13 cellular contexts compared by ENCODE assay signal in the genomic region with DNA sequence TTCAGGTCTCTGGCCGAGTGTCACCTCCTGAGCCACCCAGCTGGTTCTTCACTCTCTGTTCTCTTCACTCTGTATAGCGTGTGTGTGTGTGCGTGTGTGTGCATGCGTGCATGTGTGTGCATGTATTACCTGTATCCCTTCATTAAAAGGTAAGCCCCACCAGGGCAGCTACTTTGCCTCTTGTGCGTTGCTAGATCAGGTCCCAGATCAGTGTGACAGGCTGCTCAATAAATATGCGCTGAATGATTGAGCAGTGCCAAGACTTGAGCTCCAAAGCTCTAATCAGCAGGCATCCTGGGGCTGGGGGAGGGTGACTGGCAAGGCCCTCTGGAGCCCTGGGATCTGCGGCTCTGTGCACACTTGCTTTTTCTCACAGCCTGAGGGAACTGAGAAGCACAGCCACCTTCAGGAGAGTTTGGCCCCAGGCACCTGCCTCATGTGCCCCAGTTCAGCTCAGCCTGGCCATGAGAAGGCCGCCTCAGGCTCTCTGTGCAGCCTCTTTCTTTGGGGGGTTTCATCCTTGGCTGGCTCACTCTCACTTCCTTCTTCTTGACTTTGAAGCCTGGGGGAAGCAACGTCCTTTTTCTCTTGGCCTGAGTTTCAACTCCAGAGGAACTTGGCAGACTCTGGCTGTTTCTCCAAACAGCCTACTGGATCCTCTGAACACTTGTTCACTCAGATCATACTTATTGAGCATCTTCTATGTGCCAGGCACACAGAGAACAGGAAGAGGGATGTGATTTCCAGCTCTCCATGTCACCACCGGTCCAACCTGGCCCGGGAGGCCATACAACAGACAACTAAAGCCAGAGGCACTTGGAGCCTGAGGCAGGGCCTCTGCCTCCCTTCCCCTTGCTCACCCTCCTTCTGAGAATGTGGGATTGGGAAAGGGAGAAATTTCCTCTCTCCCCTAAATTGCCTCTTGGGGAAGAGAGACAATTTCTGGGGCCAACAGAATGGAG.
DNase-seq lines count a peak whose midpoint lies in the region; ATAC-seq and TF ChIP-seq lines count a peak whose summit lies in the region.
"Had no signal": no experiment of that assay in that cellular context is flagged by ENCODE, and none has a peak within 500 bp of the region (broad histone marks: within the 10 kb centered on the region; RNA-seq: fewer than 3 reads in every experiment).

No MANE protein-coding gene starts in this region.

- H4K91ac ChIP-seq in neuronal stem cell (ENCODE audit: low read depth, low read length, poor library complexity): no peak overlapping the region

- H3K36me3 Mint-ChIP-seq in osteocyte (ENCODE audit: unreplicated experiment): no peaks in the 10 kb centered on the region

- H3K27me3 Mint-ChIP-seq in osteocyte (ENCODE audit: unreplicated experiment): no peaks in the 10 kb centered on the region

- no peak overlapping the region for H3K27ac ChIP-seq in neuronal stem cell (replicated peaks; ENCODE audit: low read length)
- no peak overlapping the region for H3K27ac ChIP-seq in uterus
- H3K27ac ChIP-seq: transverse colon had no signal

- H3K79me1 ChIP-seq in neuronal stem cell (ENCODE audit: low read depth, low read length): no peaks in the 10 kb centered on the region

- intact Hi-C loops in uterus (cut with DNase I; ENCODE audit: low total_unique reads): no loop called here

- no peak overlapping the region for H4K8ac ChIP-seq in neuronal stem cell (ENCODE audit: low read depth, low read length)

- peaks cover 5 to 7% of the 10 kb centered on the region in 2 donors for H3K4me1 ChIP-seq in neuronal stem cell (ENCODE audit: control insufficient read depth in 2 of 2, insufficient read depth in 1 of 2, low read depth in 1 of 2, low read length in 2 of 2)
- H3K4me1 ChIP-seq in uterus: peaks cover 0 to 5% of the 10 kb centered on the region in 2 donors
- H3K4me1 ChIP-seq: transverse colon had no signal

- peak overlapping the region; percentile 21 for H2AFZ ChIP-seq in neuronal stem cell (ENCODE audit: low read length)

- DNase-seq in OCI-M1 (lab: John Stamatoyannopoulos, UW): peak; percentile 69
- DNase-seq in neuronal stem cell (ENCODE audit: low spot score): no peak
- no peak for DNase-seq in uterus
- DNase-seq in NCI-H146 (lab: John Stamatoyannopoulos, UW): no peak
- no peak for DNase-seq in osteocyte (ENCODE audit: extremely low spot score, unreplicated experiment)
- DNase-seq: activated CD4-positive, alpha-beta T cell treated with anti-CD3 and anti-CD28 coated beads, Interleukin-2, amount 50 U/mL, for 4 hours; NCI-H1105 treated with DMSO at 0.1 percent for 48 hours; stimulated activated CD4-positive, alpha-beta T cell treated with anti-CD3 and anti-CD28 coated beads, Interleukin-4, amount 100 ng/mL, for 4 hours; transverse colon had no signal

- H2BK12ac ChIP-seq in neuronal stem cell (ENCODE audit: low read length): peak overlapping the region; percentile 65

- H2BK5ac ChIP-seq in neuronal stem cell (ENCODE audit: low read length): no peak overlapping the region

- H3K4me3 Mint-ChIP-seq in osteocyte (ENCODE audit: unreplicated experiment): no peak overlapping the region
- H3K4me3 Mint-ChIP-seq: neural crest cell had no signal

- no CpG with 5 or more reads among the region's 11 CpGs for WGBS in neuronal stem cell (ENCODE audit: extremely low coverage in 2 of 2, insufficient read length in 2 of 2, insufficient replicate concordance in 1 of 2), 2 donors

- H2BK120ac ChIP-seq in neuronal stem cell (ENCODE audit: low read depth, low read length): no peak overlapping the region

- peak overlapping the region; percentile 22 for H3K23ac ChIP-seq in neuronal stem cell (ENCODE audit: low read depth, low read length, poor library complexity)

- H3K18ac ChIP-seq in neuronal stem cell (ENCODE audit: low read length): no peak overlapping the region

- no peak overlapping the region for H3K27ac Mint-ChIP-seq in osteocyte (ENCODE audit: unreplicated experiment)

- no peak for TF ChIP-seq CTCF in uterus (IDR thresholded peaks at IDR 0.05)
- no peak for TF ChIP-seq CTCF in osteocyte (IDR thresholded peaks at IDR 0.05)

- H3K4ac ChIP-seq in neuronal stem cell (ENCODE audit: low read length): no peak overlapping the region

- H3K4me3 ChIP-seq in neuronal stem cell (ENCODE audit: low read length in 2 of 2) (no peak overlapping the region), uterus (no peak overlapping the region)
- H3K4me3 ChIP-seq: transverse colon had no signal

- no peak overlapping the region for H3K9ac ChIP-seq in neuronal stem cell (ENCODE audit: low read depth, low read length, poor library complexity)

- H3K36me3 ChIP-seq in neuronal stem cell (replicated peaks in 1 of 2; ENCODE audit: control insufficient read depth in 2 of 2, insufficient read depth in 2 of 2, low read length in 2 of 2) (no peaks in the 10 kb centered on the region), uterus (no peaks in the 10 kb centered on the region)
- H3K36me3 ChIP-seq: transverse colon had no signal

- no peak overlapping the region for H3K14ac ChIP-seq in neuronal stem cell (ENCODE audit: low read length)

- H2BK15ac ChIP-seq in neuronal stem cell (ENCODE audit: low read length): peak overlapping the region; percentile 55

- no peak overlapping the region for H3K4me2 ChIP-seq in neuronal stem cell (ENCODE audit: insufficient read depth, low read length, poor library complexity, severe bottlenecking)

- TF ChIP-seq POLR2A in GM18505 (IDR thresholded peaks at IDR 0.05; ENCODE audit: borderline replicate concordance, extremely low read depth, insufficient read depth, insufficient read length): no peak
- TF ChIP-seq POLR2A in uterus (IDR thresholded peaks at IDR 0.05): no peak

- no peaks in the 10 kb centered on the region for H3K9me3 ChIP-seq in neuronal stem cell (replicated peaks in 1 of 2; ENCODE audit: control insufficient read depth in 2 of 2, insufficient read depth in 1 of 2, low read depth in 1 of 2, low read length in 2 of 2)
- H3K9me3 ChIP-seq in uterus: no peaks in the 10 kb centered on the region
- H3K9me3 ChIP-seq: transverse colon had no signal

- H2AK5ac ChIP-seq in neuronal stem cell (ENCODE audit: low read depth, low read length): no peak overlapping the region

- H3K4me1 Mint-ChIP-seq in osteocyte (ENCODE audit: unreplicated experiment): peaks cover 5% of the 10 kb centered on the region

- H3K27me3 ChIP-seq in neuronal stem cell (ENCODE audit: control insufficient read depth in 3 of 3, insufficient read depth in 3 of 3, low read depth in 1 of 3, low read length in 3 of 3) (peaks cover 0 to 21% (median 0%) of the 10 kb centered on the region in 3 experiments), uterus (no peaks in the 10 kb centered on the region)
- H3K27me3 ChIP-seq: transverse colon had no signal

- ATAC-seq in GM18505 (IDR thresholded peaks at IDR 0.05; ENCODE audit: unreplicated experiment) (peak; percentile 61), HG02763 (IDR thresholded peaks at IDR 0.05; ENCODE audit: unreplicated experiment) (peak; percentile 46), GM21390 (IDR thresholded peaks at IDR 0.05; ENCODE audit: unreplicated experiment) (no peak)

- no peaks in the 10 kb centered on the region for H3K9me3 Mint-ChIP-seq in osteocyte (ENCODE audit: unreplicated experiment)
- H3K9me3 Mint-ChIP-seq: neural crest cell had no signal
